ENCODE assay signal across 8 cellular contexts in genomic region chr10:14879055-14879800, GRCh38. TPM values are rescaled to one million over a fixed set of nuclear protein-coding genes. Genes with fewer than 3 reads are reported as not detected.
DNase-seq lines count a peak whose midpoint lies in the region; ATAC-seq and TF ChIP-seq lines count a peak whose summit lies in the region.

No MANE protein-coding gene starts in this region.

- in situ Hi-C loops in Caki2 (cut with HindIII; ENCODE audit: low pct_unique_long_range_greater_than_20kb, low sequenced_read_pairs) = no loop called here

- peak overlapping the region; percentile 92 for H3K27ac Mint-ChIP-seq in activated CD4-positive, alpha-beta T cell treated with anti-CD3 and anti-CD28 coated beads, Interleukin-2, amount 10 ng/mL, durations not matched to agents 24 days and 14 days

- H3K36me3 Mint-ChIP-seq in activated CD4-positive, alpha-beta T cell treated with anti-CD3 and anti-CD28 coated beads, Interleukin-2, amount 10 ng/mL, durations not matched to agents 24 days and 14 days (ENCODE audit: low read depth) = peaks cover 18% of the 10 kb centered on the region

- no peaks in the 10 kb centered on the region for H3K36me3 ChIP-seq in effector memory CD4-positive, alpha-beta T cell (ENCODE audit: control insufficient read depth, insufficient read depth, low read length)
- H3K36me3 ChIP-seq in mucosa of descending colon (ENCODE audit: low read depth) = peaks cover 4% of the 10 kb centered on the region
- H3K36me3 ChIP-seq in stomach smooth muscle (ENCODE audit: control insufficient read depth in 2 of 2, insufficient read depth in 2 of 2, low read length in 2 of 2) = no peaks in the 10 kb centered on the region

- H3K27me3 ChIP-seq in effector memory CD4-positive, alpha-beta T cell (replicated peaks; ENCODE audit: control insufficient read depth, insufficient read depth, low read length, poor library complexity, severe bottlenecking) = no peaks in the 10 kb centered on the region
- no peaks in the 10 kb centered on the region for H3K27me3 ChIP-seq in stomach smooth muscle (ENCODE audit: control insufficient read depth in 1 of 2, insufficient read depth in 2 of 2, low read length in 2 of 2)

- peak overlapping the region; percentile 68 for H3K27ac ChIP-seq in effector memory CD4-positive, alpha-beta T cell (ENCODE audit: insufficient read depth, low read length, poor library complexity, severe bottlenecking)
- H3K27ac ChIP-seq in stomach smooth muscle (ENCODE audit: low read length) = peak overlapping the region; percentile 49

- ATAC-seq in GM21529 (IDR thresholded peaks at IDR 0.05; ENCODE audit: unreplicated experiment) = peak; percentile 34
- peak; percentile 42 for ATAC-seq in mucosa of descending colon

- peaks cover 30% of the 10 kb centered on the region for H3K4me1 Mint-ChIP-seq in activated CD4-positive, alpha-beta T cell treated with anti-CD3 and anti-CD28 coated beads, Interleukin-2, amount 10 ng/mL, durations not matched to agents 24 days and 14 days

- peak overlapping the region; percentile 96 for H3K4me3 Mint-ChIP-seq in activated CD4-positive, alpha-beta T cell treated with anti-CD3 and anti-CD28 coated beads, Interleukin-2, amount 10 ng/mL, durations not matched to agents 24 days and 14 days

- peaks cover 8% of the 10 kb centered on the region for H3K4me1 ChIP-seq in effector memory CD4-positive, alpha-beta T cell (ENCODE audit: control insufficient read depth, insufficient read depth, low read length, poor library complexity, severe bottlenecking)
- H3K4me1 ChIP-seq in mucosa of descending colon (ENCODE audit: low read depth) (peaks cover 16% of the 10 kb centered on the region), stomach smooth muscle (ENCODE audit: control insufficient read depth, insufficient read depth, low read length) (peaks cover 9% of the 10 kb centered on the region)

- DNase-seq in Caki2 (ENCODE audit: low read depth) = peak; percentile 25
- DNase-seq in HuH-7.5 (ENCODE audit: low spot score) = peak; percentile 40
- peak; percentile 82 for DNase-seq in activated CD4-positive, alpha-beta T cell treated with anti-CD3 and anti-CD28 coated beads, Interleukin-2, amount 10 ng/mL, durations not matched to agents 24 days and 14 days
- peak; percentile 13 to 14 (median 14) for DNase-seq in effector memory CD4-positive, alpha-beta T cell
- peak; percentile 41 to 55 (median 55) for DNase-seq in mucosa of descending colon
- DNase-seq in cortex of kidney (lab: John Stamatoyannopoulos, UW) = no peak

- TF ChIP-seq CTCF in mucosa of descending colon (IDR thresholded peaks at IDR 0.05) = no peak

- no peaks in the 10 kb centered on the region for H3K9me3 ChIP-seq in effector memory CD4-positive, alpha-beta T cell (ENCODE audit: control insufficient read depth, low read length)
- H3K9me3 ChIP-seq in mucosa of descending colon (no peaks in the 10 kb centered on the region), stomach smooth muscle (ENCODE audit: control insufficient read depth in 2 of 2, low read length in 2 of 2) (no peaks in the 10 kb centered on the region)

- H3K27me3 Mint-ChIP-seq in activated CD4-positive, alpha-beta T cell treated with anti-CD3 and anti-CD28 coated beads, Interleukin-2, amount 10 ng/mL, durations not matched to agents 24 days and 14 days = no peaks in the 10 kb centered on the region

- intact Hi-C loops in activated CD4-positive, alpha-beta T cell treated with anti-CD3 and anti-CD28 coated beads, Interleukin-2, amount 10 ng/mL, durations not matched to agents 24 days and 14 days (cut with micrococcal nuclease) = loop anchor here (2.0 to 10.0 kb wide), 3 partner anchors 232 to 1094 kb away; partner anchors contain the start of gene NMT2
- intact Hi-C loops in mucosa of descending colon (cut with DNase I, micrococcal nuclease) = no loop called here

- H3K9me3 Mint-ChIP-seq in activated CD4-positive, alpha-beta T cell treated with anti-CD3 and anti-CD28 coated beads, Interleukin-2, amount 10 ng/mL, durations not matched to agents 24 days and 14 days = no peaks in the 10 kb centered on the region

- H3K9ac ChIP-seq in stomach smooth muscle (ENCODE audit: low read length in 2 of 2) = peak overlapping the region; percentile 70 to 71

- peak overlapping the region; percentile 87 for H3K4me3 ChIP-seq in effector memory CD4-positive, alpha-beta T cell (ENCODE audit: insufficient read depth, low read depth, low read length, poor library complexity, severe bottlenecking)
- peak overlapping the region; percentile 91 for H3K4me3 ChIP-seq in mucosa of descending colon
- H3K4me3 ChIP-seq in stomach smooth muscle (ENCODE audit: low read length in 2 of 2) = peak overlapping the region; percentile 82 to 93

RNA-seq across cellular contexts. Expression of gene SUV39H2, which starts 0.6 kb away (rescaled TPM):
- 14.0 and 18.9 TPM in 2 replicates for total RNA-seq in Caki2 (2014; rRNA removed; shearing (Covaris generic); ENCODE audit: low replicate concordance)
- 46.7 and 47.5 TPM in 2 replicates for total RNA-seq in activated CD4-positive, alpha-beta T cell treated with anti-CD3 and anti-CD28 coated beads, Interleukin-2, amount 10 ng/mL, durations not matched to agents 24 days and 14 days
- 1 to 10 TPM; 5.4 to 9.3 (median 7.3) TPM for total RNA-seq in mucosa of descending colon

RNA-seq across cellular contexts. Expression of gene HSPA14, which starts 41.1 kb away (rescaled TPM):
- 31.6 and 52.8 TPM in 2 replicates for total RNA-seq in Caki2 (2014; rRNA removed; shearing (Covaris generic); ENCODE audit: low replicate concordance)
- 42.0 and 44.1 TPM in 2 replicates for total RNA-seq in activated CD4-positive, alpha-beta T cell treated with anti-CD3 and anti-CD28 coated beads, Interleukin-2, amount 10 ng/mL, durations not matched to agents 24 days and 14 days
- 10 to 100 TPM; 10.5 to 20.1 (median 13.3) TPM for total RNA-seq in mucosa of descending colon

RNA-seq across cellular contexts. Expression of gene MSANTD7, which starts 41.1 kb away (rescaled TPM):
- total RNA-seq in Caki2 (2014; rRNA removed; shearing (Covaris generic); ENCODE audit: low replicate concordance) = 13.4 and 17.4 TPM in 2 replicates
- 28.9 and 30.3 TPM in 2 replicates for total RNA-seq in activated CD4-positive, alpha-beta T cell treated with anti-CD3 and anti-CD28 coated beads, Interleukin-2, amount 10 ng/mL, durations not matched to agents 24 days and 14 days
- total RNA-seq in mucosa of descending colon = 10 to 100 TPM; 11.2 to 14.1 (median 14.0) TPM

RNA-seq across cellular contexts. Expression of gene CDNF, which starts 41.4 kb away (rescaled TPM):
- total RNA-seq in Caki2 (2014; rRNA removed; shearing (Covaris generic); ENCODE audit: low replicate concordance) = 0.34 TPM in 1 of 2 replicates, not detected in the other
- 0.62 and 0.70 TPM in 2 replicates for total RNA-seq in activated CD4-positive, alpha-beta T cell treated with anti-CD3 and anti-CD28 coated beads, Interleukin-2, amount 10 ng/mL, durations not matched to agents 24 days and 14 days
- total RNA-seq in mucosa of descending colon = 1 to 10 TPM in 2 of 3 donors, under 1 TPM in 1; 0.82 to 2.4 (median 2.2) TPM
